In the genomic region with DNA sequence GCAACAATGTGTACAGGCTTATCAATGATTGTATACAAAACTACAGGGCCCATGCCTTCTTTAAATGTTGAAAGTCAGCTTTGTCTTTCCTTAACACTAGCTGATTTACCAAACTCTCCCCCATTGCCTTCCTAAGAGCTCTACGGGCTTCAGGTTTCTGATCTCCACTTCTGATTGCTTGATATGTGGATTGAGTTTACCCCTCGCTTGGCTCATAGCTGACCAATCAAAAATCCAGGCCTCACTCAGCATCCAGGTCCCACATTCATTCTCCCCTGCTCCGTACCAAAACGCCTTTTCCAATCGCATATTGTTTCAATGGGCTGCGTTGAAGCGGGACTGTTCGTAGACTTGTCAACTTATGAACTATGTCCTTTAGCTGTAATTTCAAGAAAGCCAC, we compare ENCODE assay signal across 16 cellular contexts.
A peak's percentile ranks its signal among the peaks of the same experiment; 100 is the strongest.
DNase-seq lines count a peak whose midpoint lies in the region; ATAC-seq and TF ChIP-seq lines count a peak whose summit lies in the region.
"Had no signal": no experiment of that assay in that cellular context is flagged by ENCODE, and none has a peak within 500 bp of the region (broad histone marks: within the 10 kb centered on the region; RNA-seq: fewer than 3 reads in every experiment).

No MANE protein-coding gene starts in this region.

- peak overlapping the region; percentile 48; the same call in 1 of the 2 replicates for H2AFZ ChIP-seq in GM23338
- peak overlapping the region; percentile 94 for H2AFZ ChIP-seq in neural progenitor cell (replicated peaks)
- H2AFZ ChIP-seq: GM23248 had no signal

- H3K27ac Mint-ChIP-seq in GM23338 (no peak overlapping the region; the same call in 1 of the 2 replicates), glutamatergic neuron (ENCODE audit: unreplicated experiment) (peak overlapping the region; percentile 65), neural progenitor cell (no peak overlapping the region)
- H3K27ac Mint-ChIP-seq: CD4-positive, CD25-positive, alpha-beta regulatory T cell; CD8-positive, alpha-beta memory T cell had no signal

- H3F3A ChIP-seq in GM23338 (replicated peaks; ENCODE audit: low read depth): no peaks in the 10 kb centered on the region
- peaks cover 3% of the 10 kb centered on the region for H3F3A ChIP-seq in neural progenitor cell (ENCODE audit: low read depth)

- H3K9me3 ChIP-seq in HUES64 (ENCODE audit: insufficient read depth, low read depth, low read length) (no peaks in the 10 kb centered on the region), neural progenitor cell (ENCODE audit: low read depth) (no peaks in the 10 kb centered on the region), upper lobe of right lung (no peaks in the 10 kb centered on the region)
- H3K9me3 ChIP-seq: BE2C had no signal

- ATAC-seq in GM23338 (peak; percentile 59), upper lobe of right lung (no peak)

- H3K9me3 Mint-ChIP-seq in GM23338 (peaks cover 14% of the 10 kb centered on the region), glutamatergic neuron (ENCODE audit: unreplicated experiment) (peaks cover 1% of the 10 kb centered on the region), neural progenitor cell (no peaks in the 10 kb centered on the region)
- H3K9me3 Mint-ChIP-seq: CD8-positive, alpha-beta memory T cell had no signal

- H4K20me1 ChIP-seq in GM23338 (replicated peaks; ENCODE audit: insufficient read depth) (no peaks in the 10 kb centered on the region), neural progenitor cell (ENCODE audit: low read depth) (no peaks in the 10 kb centered on the region)

- H3K4me1 ChIP-seq in GM23338 (ENCODE audit: insufficient read depth): peaks cover 16% of the 10 kb centered on the region
- H3K4me1 ChIP-seq in HUES64 (ENCODE audit: insufficient read depth, low read length): peaks cover 20% of the 10 kb centered on the region
- peaks cover 16% of the 10 kb centered on the region for H3K4me1 ChIP-seq in neural progenitor cell
- H3K4me1 ChIP-seq in upper lobe of right lung: no peaks in the 10 kb centered on the region
- H3K4me1 ChIP-seq: BE2C had no signal

- H3K4me1 Mint-ChIP-seq in GM23338 (peaks cover 13% of the 10 kb centered on the region), glutamatergic neuron (ENCODE audit: low read depth, unreplicated experiment) (peaks cover 13% of the 10 kb centered on the region), neural progenitor cell (peaks cover 14% of the 10 kb centered on the region)
- H3K4me1 Mint-ChIP-seq: CD4-positive, CD25-positive, alpha-beta regulatory T cell; CD8-positive, alpha-beta memory T cell had no signal

- H3K4me3 Mint-ChIP-seq in GM23338 (no peak overlapping the region; the same call in 2 of the 3 replicates), glutamatergic neuron (ENCODE audit: unreplicated experiment) (no peak overlapping the region), neural progenitor cell (no peak overlapping the region)
- H3K4me3 Mint-ChIP-seq: CD4-positive, CD25-positive, alpha-beta regulatory T cell; CD8-positive, alpha-beta memory T cell had no signal

- H3K27me3 Mint-ChIP-seq in GM23338 (ENCODE audit: insufficient read depth, low read depth, poor library complexity): peaks cover 1% of the 10 kb centered on the region
- peaks cover 2% of the 10 kb centered on the region for H3K27me3 Mint-ChIP-seq in glutamatergic neuron (ENCODE audit: unreplicated experiment)
- H3K27me3 Mint-ChIP-seq in neural progenitor cell (ENCODE audit: insufficient read depth, low read depth): no peaks in the 10 kb centered on the region
- H3K27me3 Mint-ChIP-seq: CD4-positive, CD25-positive, alpha-beta regulatory T cell; CD8-positive, alpha-beta memory T cell had no signal

- intact Hi-C loops in upper lobe of right lung (cut with DNase I): no loop called here

- H3K27ac ChIP-seq in GM23338 (ENCODE audit: low read depth) (peak overlapping the region; percentile 24; the same call in 1 of the 2 replicates), HUES64 (ENCODE audit: low read depth, low read length) (peak overlapping the region; percentile 62; the same call in 1 of the 2 replicates), neural progenitor cell (no peak overlapping the region), upper lobe of right lung (no peak overlapping the region)
- H3K27ac ChIP-seq: GM23248 had no signal

- H3K36me3 ChIP-seq in GM23338 (ENCODE audit: insufficient read depth) (no peaks in the 10 kb centered on the region), HUES64 (ENCODE audit: insufficient read depth, low read length) (no peaks in the 10 kb centered on the region), neural progenitor cell (no peaks in the 10 kb centered on the region), upper lobe of right lung (no peaks in the 10 kb centered on the region)
- H3K36me3 ChIP-seq: BE2C had no signal

- H3K4me3 ChIP-seq in GM23338: no peak overlapping the region
- H3K4me3 ChIP-seq in HUES64 (ENCODE audit: low read length): no peak overlapping the region
- H3K4me3 ChIP-seq in neural progenitor cell: no peak overlapping the region
- H3K4me3 ChIP-seq in upper lobe of right lung: no peak overlapping the region
- H3K4me3 ChIP-seq: GM23248 had no signal

- H3K27me3 ChIP-seq in GM23338 (ENCODE audit: insufficient read depth) (no peaks in the 10 kb centered on the region), HUES64 (ENCODE audit: insufficient read depth, low read length) (no peaks in the 10 kb centered on the region), neural progenitor cell (no peaks in the 10 kb centered on the region), upper lobe of right lung (no peaks in the 10 kb centered on the region)
- H3K27me3 ChIP-seq: BE2C had no signal

- DNase-seq in GM23338 (ENCODE audit: low spot score) (peak; percentile 31), glutamatergic neuron (no peak), neural progenitor cell (ENCODE audit: low spot score) (no peak), ureter (ENCODE audit: low spot score) (no peak), DMS153 treated with DMSO at 0.1 percent for 48 hours (lab: John Stamatoyannopoulos, UW; ENCODE audit: unreplicated experiment) (no peak), upper lobe of right lung (no peak), NCI-H187 treated with DMSO at 0.1 percent for 48 hours (lab: John Stamatoyannopoulos, UW) (no peak)
- DNase-seq: C1 segment of cervical spinal cord; CD4-positive, CD25-positive, alpha-beta regulatory T cell; CD8-positive, alpha-beta memory T cell; COR-L47; DMS 273 treated with DMSO at 0.1 percent for 48 hours; GDM1; GM23248 had no signal

- peak overlapping the region; percentile 50 for H3K4me2 ChIP-seq in GM23338
- peak overlapping the region; percentile 34 for H3K4me2 ChIP-seq in neural progenitor cell

- H3K79me2 ChIP-seq in GM23338 (replicated peaks; ENCODE audit: insufficient read depth) (no peaks in the 10 kb centered on the region), neural progenitor cell (ENCODE audit: low read depth) (no peaks in the 10 kb centered on the region)

- peaks cover 3% of the 10 kb centered on the region; the same call in 1 of the 2 replicates for H3K9me2 ChIP-seq in GM23338 (ENCODE audit: insufficient read depth)

- TF ChIP-seq CTCF in GM23338 (conservative IDR thresholded peaks at IDR 0.05; ENCODE audit: low read depth in 2 of 2) (no peak), glutamatergic neuron (IDR thresholded peaks at IDR 0.05; ENCODE audit: partially characterized antibody, unreplicated experiment) (no peak), neural progenitor cell (IDR thresholded peaks at IDR 0.05) (no peak), upper lobe of right lung (IDR thresholded peaks at IDR 0.05) (no peak)

- 84% methylated on average over 7 of the region's 8 CpGs for WGBS in HUES64

- no peak overlapping the region for H3K9ac ChIP-seq in HUES64 (ENCODE audit: low read depth, low read length)
- no peak overlapping the region for H3K9ac ChIP-seq in neural progenitor cell
- H3K9ac ChIP-seq: GM23248 had no signal

- H3K36me3 Mint-ChIP-seq in GM23338 (ENCODE audit: low read depth): peaks cover 6% of the 10 kb centered on the region; the same call in 1 of the 3 replicates
- H3K36me3 Mint-ChIP-seq in glutamatergic neuron (ENCODE audit: unreplicated experiment): peaks cover 2% of the 10 kb centered on the region
- no peaks in the 10 kb centered on the region for H3K36me3 Mint-ChIP-seq in neural progenitor cell
- H3K36me3 Mint-ChIP-seq: CD4-positive, CD25-positive, alpha-beta regulatory T cell had no signal

TF ChIP-seq in GM23338, 12 proteins besides CTCF, POLR2A, EP300 and RAD21 (continues in another document):
- TF ChIP-seq POLR2AphosphoS5 (IDR thresholded peaks at IDR 0.05; ENCODE audit: low read depth): no peak
- TF ChIP-seq ZNF331 (CRISPR knock-in tag; IDR thresholded peaks at IDR 0.05; ENCODE audit: low read depth): no peak
- TF ChIP-seq, protein P1, sequence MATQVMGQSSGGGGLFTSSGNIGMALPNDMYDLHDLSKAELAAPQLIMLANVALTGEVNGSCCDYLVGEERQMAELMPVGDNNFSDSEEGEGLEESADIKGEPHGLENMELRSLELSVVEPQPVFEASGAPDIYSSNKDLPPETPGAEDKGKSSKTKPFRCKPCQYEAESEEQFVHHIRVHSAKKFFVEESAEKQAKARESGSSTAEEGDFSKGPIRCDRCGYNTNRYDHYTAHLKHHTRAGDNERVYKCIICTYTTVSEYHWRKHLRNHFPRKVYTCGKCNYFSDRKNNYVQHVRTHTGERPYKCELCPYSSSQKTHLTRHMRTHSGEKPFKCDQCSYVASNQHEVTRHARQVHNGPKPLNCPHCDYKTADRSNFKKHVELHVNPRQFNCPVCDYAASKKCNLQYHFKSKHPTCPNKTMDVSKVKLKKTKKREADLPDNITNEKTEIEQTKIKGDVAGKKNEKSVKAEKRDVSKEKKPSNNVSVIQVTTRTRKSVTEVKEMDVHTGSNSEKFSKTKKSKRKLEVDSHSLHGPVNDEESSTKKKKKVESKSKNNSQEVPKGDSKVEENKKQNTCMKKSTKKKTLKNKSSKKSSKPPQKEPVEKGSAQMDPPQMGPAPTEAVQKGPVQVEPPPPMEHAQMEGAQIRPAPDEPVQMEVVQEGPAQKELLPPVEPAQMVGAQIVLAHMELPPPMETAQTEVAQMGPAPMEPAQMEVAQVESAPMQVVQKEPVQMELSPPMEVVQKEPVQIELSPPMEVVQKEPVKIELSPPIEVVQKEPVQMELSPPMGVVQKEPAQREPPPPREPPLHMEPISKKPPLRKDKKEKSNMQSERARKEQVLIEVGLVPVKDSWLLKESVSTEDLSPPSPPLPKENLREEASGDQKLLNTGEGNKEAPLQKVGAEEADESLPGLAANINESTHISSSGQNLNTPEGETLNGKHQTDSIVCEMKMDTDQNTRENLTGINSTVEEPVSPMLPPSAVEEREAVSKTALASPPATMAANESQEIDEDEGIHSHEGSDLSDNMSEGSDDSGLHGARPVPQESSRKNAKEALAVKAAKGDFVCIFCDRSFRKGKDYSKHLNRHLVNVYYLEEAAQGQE (IDR thresholded peaks at IDR 0.05; ENCODE audit: unreplicated experiment): no peak
- no peak for TF ChIP-seq NANOG (IDR thresholded peaks at IDR 0.05; ENCODE audit: borderline replicate concordance)
- TF ChIP-seq STAT1 (IDR thresholded peaks at IDR 0.05; ENCODE audit: unreplicated experiment): no peak

Comparison
In these comparisons a context has a peak if more than half of its experiments do, and no peak if none do; other contexts are left out.
1. H3K27ac ChIP-seq: peak in GM23338 (single experiment) and HUES64 (single experiment); none in neural progenitor cell (single experiment) and upper lobe of right lung (single experiment).